Comparison of ENCODE assay signal across 8 cellular contexts in the genomic region with DNA sequence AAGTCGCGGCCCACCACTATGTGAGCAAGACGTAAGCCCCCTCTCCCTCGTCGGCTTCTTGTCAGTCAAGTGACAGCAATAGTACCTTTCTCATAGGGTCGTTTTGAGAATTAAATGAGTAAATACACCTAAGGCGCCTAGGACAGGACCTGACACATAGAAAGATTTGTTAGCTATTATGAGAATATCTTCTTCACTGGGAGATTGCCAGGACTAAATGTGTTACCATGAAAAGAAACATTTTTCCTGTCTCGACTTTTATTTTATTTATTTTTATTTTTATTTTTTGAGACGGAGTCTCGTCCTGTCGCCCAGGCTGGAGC. TPM values are rescaled to one million over a fixed set of nuclear protein-coding genes. Genes with fewer than 3 reads are reported as not detected.
DNase-seq lines count a peak whose midpoint lies in the region; ATAC-seq and TF ChIP-seq lines count a peak whose summit lies in the region.

No MANE protein-coding gene starts in this region.

- peaks cover 4% of the 10 kb centered on the region for H3K79me1 ChIP-seq in mesendoderm (ENCODE audit: low read length)

- H3K23ac ChIP-seq in mesendoderm (ENCODE audit: low read length): no peak overlapping the region

- peak overlapping the region; percentile 100 for H3K56ac ChIP-seq in mesendoderm (ENCODE audit: low read length)

- BruUV-seq in MCF 10A (replicated peaks; lab: Mats Ljungman, UMichigan): no TSS peak

- no peak overlapping the region for H2AK5ac ChIP-seq in mesendoderm (ENCODE audit: low read length)

- DNase-seq in heart left ventricle (no peak), left ventricle myocardium superior (no peak), MCF 10A (ENCODE audit: unreplicated experiment) (no peak), mesendoderm (no peak), vagina (ENCODE audit: extremely low spot score in 2 of 2) (no peak), hippocampal formation (lab: John Stamatoyannopoulos, UW) (no peak)
- no peak for DNase-seq in effector CD8-positive, alpha-beta T cell (lab: John Stamatoyannopoulos, UW)

- H3K79me2 ChIP-seq in mesendoderm (ENCODE audit: control insufficient read depth, insufficient read depth, low read length): peaks cover 7% of the 10 kb centered on the region

- H2BK120ac ChIP-seq in mesendoderm (ENCODE audit: low read depth, low read length): no peak overlapping the region

- TF ChIP-seq POLR2A in heart left ventricle (IDR thresholded peaks at IDR 0.05) (no peak), vagina (IDR thresholded peaks at IDR 0.05) (no peak)

- peak overlapping the region; percentile 83 for H3K18ac ChIP-seq in mesendoderm (ENCODE audit: low read length)

- TF ChIP-seq CTCF in heart left ventricle (IDR thresholded peaks at IDR 0.05) (no peak), MCF 10A (IDR thresholded peaks at IDR 0.05; ENCODE audit: unreplicated experiment) (no peak), vagina (IDR thresholded peaks at IDR 0.05) (no peak)

- H3K9ac ChIP-seq in mesendoderm (ENCODE audit: low read length): peak overlapping the region; percentile 99

- H3K9me3 ChIP-seq in heart left ventricle (no peaks in the 10 kb centered on the region), vagina (no peaks in the 10 kb centered on the region)

- POLR2A ChIA-PET in MCF 10A (lab: Yijun Ruan, JAX): interaction anchor here (0.5 to 5.1 kb wide), 34 partner anchors 11 to 1276 kb away, joined by 3 to 131 read pairs (median 8); partner anchors contain the start of genes ARHGEF2, BGLAP, GLMP and KHDC4

- CTCF ChIA-PET in MCF 10A (lab: Yijun Ruan, JAX): interaction anchor here (0.8 to 4.5 kb wide), 11 partner anchors 12 to 123 kb away, joined by 3 to 57 read pairs (median 5); no protein-coding TSS in a partner anchor

- H4K5ac ChIP-seq in mesendoderm (ENCODE audit: low read length): no peak overlapping the region

- peak overlapping the region; percentile 14 for H3K4me2 ChIP-seq in mesendoderm (ENCODE audit: low read length)

- intact Hi-C loops in heart left ventricle (cut with DNase I): loop anchor here in 4 of 10 donors (2.0 to 5.0 kb wide), 4 partner anchors 19 to 66 kb away; partner anchors contain the start of gene SLC25A44 (in 1 of the 4)
- intact Hi-C loops in left ventricle myocardium superior (cut with micrococcal nuclease): no loop called here
- intact Hi-C loops in MCF 10A (cut with micrococcal nuclease): loop anchor here (5.0 kb wide), 1 partner anchor 66 kb away; no protein-coding TSS in a partner anchor
- intact Hi-C loops in vagina (cut with DNase I): no loop called here

- no peak overlapping the region for H2BK5ac ChIP-seq in mesendoderm (ENCODE audit: low read length)

- H3K27me3 ChIP-seq in heart left ventricle (no peaks in the 10 kb centered on the region), mesendoderm (ENCODE audit: insufficient read depth, low read length, poor library complexity) (no peaks in the 10 kb centered on the region), vagina (no peaks in the 10 kb centered on the region)

- H3K27ac ChIP-seq in heart left ventricle (peak overlapping the region; percentile 89 to 99 (median 96)), mesendoderm (ENCODE audit: low read depth, low read length) (peak overlapping the region; percentile 90), vagina (peak overlapping the region; percentile 97)

- peaks cover 0 to 38% (median 20%) of the 10 kb centered on the region in 12 donors for H3K4me1 ChIP-seq in heart left ventricle
- H3K4me1 ChIP-seq in mesendoderm (ENCODE audit: control insufficient read depth, low read depth, low read length): peaks cover 5% of the 10 kb centered on the region
- peaks cover 41% of the 10 kb centered on the region for H3K4me1 ChIP-seq in vagina

- H3K27me3 Mint-ChIP-seq in MCF 10A (ENCODE audit: insufficient read depth, unreplicated experiment): no peaks in the 10 kb centered on the region

- no peaks in the 10 kb centered on the region for H3K9me3 Mint-ChIP-seq in MCF 10A (ENCODE audit: unreplicated experiment)

- whole genome bisulfite sequencing in heart left ventricle, 4 donors: 20 to 28% (median 25%) methylated on average over 11 of the region's 11 CpGs
- no CpG with 5 or more reads among the region's 11 CpGs for WGBS in mesendoderm (ENCODE audit: extremely low coverage, insufficient coverage, low lambda C conversion rate)

- H3K27ac Mint-ChIP-seq in MCF 10A (ENCODE audit: low read depth, unreplicated experiment): peak overlapping the region; percentile 96

- ATAC-seq in heart left ventricle: no peak
- no peak for ATAC-seq in left ventricle myocardium superior
- no peak for ATAC-seq in GM18867 (IDR thresholded peaks at IDR 0.05; ENCODE audit: unreplicated experiment)

- H3K4me3 ChIP-seq in heart left ventricle: peak overlapping the region; percentile 45 to 84 (median 68)
- H3K4me3 ChIP-seq in mesendoderm (ENCODE audit: low read length): peak overlapping the region; percentile 76
- H3K4me3 ChIP-seq in vagina: peak overlapping the region; percentile 62 to 67

- peak overlapping the region; percentile 43 for H3K4ac ChIP-seq in mesendoderm (ENCODE audit: low read depth, low read length)

- H3K4me1 Mint-ChIP-seq in MCF 10A (ENCODE audit: insufficient read depth, unreplicated experiment): peaks cover 24% of the 10 kb centered on the region

- peaks cover 18% of the 10 kb centered on the region for H3K36me3 Mint-ChIP-seq in MCF 10A (ENCODE audit: insufficient read depth, unreplicated experiment)

- H3K36me3 ChIP-seq in heart left ventricle (peaks cover 0 to 49% (median 38%) of the 10 kb centered on the region in 9 donors), mesendoderm (ENCODE audit: control insufficient read depth, insufficient read depth, low read length) (peaks cover 3% of the 10 kb centered on the region), vagina (peaks cover 0 to 6% of the 10 kb centered on the region in 2 donors)

- peak overlapping the region; percentile 97 for H3K4me3 Mint-ChIP-seq in MCF 10A (ENCODE audit: unreplicated experiment)

- no peak overlapping the region for H2BK15ac ChIP-seq in mesendoderm (replicated peaks; ENCODE audit: low read depth)

- H4K8ac ChIP-seq in mesendoderm (ENCODE audit: low read depth, low read length): no peak overlapping the region

RNA-seq across cellular contexts. Expression of gene PMF1, which starts 0.8 kb away (rescaled TPM):
- total RNA-seq in heart left ventricle: 100 to 1,000 TPM in 1 of 9 donors, 10 to 100 TPM in 8; 57.8 to 116 (median 62.4) TPM
- polyA plus RNA-seq in heart left ventricle: 100 to 1,000 TPM; 104 to 122 TPM
- total RNA-seq in left ventricle myocardium superior: 65.1 TPM
- total RNA-seq in MCF 10A (2022): 51.0 and 77.7 TPM in 2 replicates
- 115 TPM for polyA plus RNA-seq in mesendoderm (2013, experiment 1 of 2)
- polyA plus RNA-seq in mesendoderm (2013, experiment 2 of 2): 112 TPM
- 44.7 TPM for total RNA-seq in vagina

RNA-seq across cellular contexts. Expression of gene SLC25A44, which starts 19.7 kb away (rescaled TPM):
- total RNA-seq in heart left ventricle (10 to 100 TPM; 16.4 to 27.4 (median 20.5) TPM), left ventricle myocardium superior (15.3 TPM), MCF 10A (2022) (28.7 and 32.3 TPM in 2 replicates), vagina (14.0 TPM)
- 10 to 100 TPM in 1 of 2 donors, 1 to 10 TPM in 1; 5.8 to 29.3 TPM for polyA plus RNA-seq in heart left ventricle
- polyA plus RNA-seq in mesendoderm (2013, experiment 1 of 2): 16.8 TPM
- polyA plus RNA-seq in mesendoderm (2013, experiment 2 of 2): 17.0 TPM

RNA-seq across cellular contexts. Expression of gene BGLAP, which starts 28.4 kb away (rescaled TPM):
- total RNA-seq in heart left ventricle (under 1 TPM in 6 of 9 donors, not detected in 3; 0.37 to 0.99 (median 0.65) TPM), left ventricle myocardium superior (1.1 TPM), MCF 10A (2022) (1.9 and 2.6 TPM in 2 replicates), vagina (not detected)
- under 1 TPM; 0.32 to 0.57 TPM for polyA plus RNA-seq in heart left ventricle
- polyA plus RNA-seq in mesendoderm (2013, experiment 1 of 2): 0.13 TPM
- 0.15 TPM for polyA plus RNA-seq in mesendoderm (2013, experiment 2 of 2)

RNA-seq across cellular contexts. Expression of gene PAQR6, which starts 34.3 kb away (rescaled TPM):
- 1 to 10 TPM in 3 of 9 donors, under 1 TPM in 4, not detected in 2; 0.42 to 1.9 (median 0.92) TPM for total RNA-seq in heart left ventricle
- polyA plus RNA-seq in heart left ventricle: under 1 TPM; 0.26 to 0.61 TPM
- total RNA-seq in left ventricle myocardium superior: 0.32 TPM
- 21.5 and 29.2 TPM in 2 replicates for total RNA-seq in MCF 10A (2022)
- polyA plus RNA-seq in mesendoderm (2013, experiment 1 of 2): 2.7 TPM
- polyA plus RNA-seq in mesendoderm (2013, experiment 2 of 2): 3.0 TPM
- total RNA-seq in vagina: 2.0 TPM
